8 cellular contexts compared by ENCODE assay signal in genomic region chr16:8184854-8185253, GRCh38.
"Had no signal": no experiment of that assay in that cellular context is flagged by ENCODE, and none has a peak within 500 bp of the region (broad histone marks: within the 10 kb centered on the region; RNA-seq: fewer than 3 reads in every experiment).

No MANE protein-coding gene starts in this region.

- FAIRE-seq: G401.6, GM12878, GM12891, GM12892, GM18507, GM19239 had no signal

- ATAC-seq: GM12878 had no signal

- H3K4me3 ChIP-seq: GM12878 had no signal

- DNase-seq: GDM1, GF-D8 had no signal
